ENCODE assay signal across 17 cellular contexts in the genomic region with DNA sequence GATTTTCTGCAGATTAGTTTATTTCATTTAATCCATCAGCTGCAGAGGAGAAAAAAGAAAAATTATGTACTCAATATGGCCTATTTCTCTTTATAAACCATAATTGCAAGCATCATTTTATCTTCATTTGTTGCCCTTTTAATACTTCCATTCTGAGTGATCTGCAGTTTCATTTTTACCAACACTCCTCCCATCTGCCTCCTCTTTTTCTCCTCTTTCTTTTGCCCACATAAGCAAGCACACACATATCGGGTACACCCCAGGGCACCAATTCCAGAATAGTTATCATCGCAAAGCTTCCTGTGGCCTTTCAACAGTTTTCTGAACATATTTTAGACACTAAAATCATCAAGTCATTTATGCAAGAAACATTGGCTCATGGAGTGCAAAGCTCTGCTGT.
DNase-seq lines count a peak whose midpoint lies in the region; ATAC-seq and TF ChIP-seq lines count a peak whose summit lies in the region.
"Had no signal": no experiment of that assay in that cellular context is flagged by ENCODE, and none has a peak within 500 bp of the region (broad histone marks: within the 10 kb centered on the region; RNA-seq: fewer than 3 reads in every experiment).

No MANE protein-coding gene starts in this region.

- H3K36me3 ChIP-seq in IMR-90 (ENCODE audit: control insufficient read depth, insufficient read depth, low read length) (peaks cover 2% of the 10 kb centered on the region; the same call in 1 of the 2 replicates), trophoblast cell (ENCODE audit: control insufficient read depth in 1 of 2, insufficient read depth in 2 of 2, low read length in 2 of 2) (no peaks in the 10 kb centered on the region)
- H3K36me3 ChIP-seq in effector memory CD4-positive, alpha-beta T cell (ENCODE audit: control insufficient read depth, insufficient read depth, low read length), result peaks cover 16% of the 10 kb centered on the region

- H2BK12ac ChIP-seq in trophoblast cell (ENCODE audit: low read length), result no peak overlapping the region

- no peak overlapping the region for H2AK9ac ChIP-seq in IMR-90 (replicated peaks; ENCODE audit: low read depth, low read length, poor library complexity)

- H3K9ac ChIP-seq in IMR-90 (ENCODE audit: low read depth, low read length) (no peak overlapping the region), trophoblast cell (ENCODE audit: low read length) (no peak overlapping the region)
- H3K9ac ChIP-seq: BLaER1 had no signal

- no peak overlapping the region for H3K14ac ChIP-seq in IMR-90 (replicated peaks; ENCODE audit: low read depth, low read length)
- H3K14ac ChIP-seq in trophoblast cell (ENCODE audit: low read length), result no peak overlapping the region

- no peak for TF ChIP-seq CTCF in IMR-90 (conservative IDR thresholded peaks at IDR 0.05; ENCODE audit: low read depth, low read length)
- no peak for TF ChIP-seq CTCF in brain (conservative IDR thresholded peaks at IDR 0.05)

- H4K20me1 ChIP-seq in IMR-90 (ENCODE audit: insufficient read depth, low read length), result no peaks in the 10 kb centered on the region
- H4K20me1 ChIP-seq: BLaER1 had no signal

- dilution Hi-C loops in IMR-90 (cut with HindIII; ENCODE audit: low sequenced_read_pairs, unreplicated experiment), result no loop called here

- H2BK20ac ChIP-seq in IMR-90 (ENCODE audit: low read depth, low read length), result 0 out of 2 replicates have a peak overlapping the region, but pooled peaks have one; percentile 2

- no peak for ATAC-seq in IMR-90 (ENCODE audit: low read depth)

- peaks cover 19% of the 10 kb centered on the region for H3K4me1 Mint-ChIP-seq in activated CD4-positive, alpha-beta memory T cell treated with anti-CD3 and anti-CD28 coated beads, Interleukin-2, amount 10 ng/mL, durations not matched to agents 7 days and 5 days
- peaks cover 11% of the 10 kb centered on the region for H3K4me1 Mint-ChIP-seq in activated CD4-positive, alpha-beta memory T cell treated with anti-CD3 and anti-CD28 coated beads for 36 hours (ENCODE audit: low read depth)
- peaks cover 70% of the 10 kb centered on the region for H3K4me1 Mint-ChIP-seq in brain

- no peaks in the 10 kb centered on the region for H3K27me3 ChIP-seq in IMR-90 (ENCODE audit: control insufficient read depth, insufficient read depth, low read length)
- H3K27me3 ChIP-seq in trophoblast cell (ENCODE audit: insufficient read depth, low read length), result no peaks in the 10 kb centered on the region
- H3K27me3 ChIP-seq in effector memory CD4-positive, alpha-beta T cell (replicated peaks; ENCODE audit: control insufficient read depth, insufficient read depth, low read length, poor library complexity, severe bottlenecking), result no peaks in the 10 kb centered on the region
- H3K27me3 ChIP-seq: BLaER1 had no signal

- POLR2A ChIA-PET in activated CD4-positive, alpha-beta memory T cell treated with anti-CD3 and anti-CD28 coated beads, Interleukin-2, amount 10 ng/mL, durations not matched to agents 7 days and 5 days (lab: Charles Lee), result no interaction called here
- POLR2A ChIA-PET in activated CD4-positive, alpha-beta memory T cell treated with anti-CD3 and anti-CD28 coated beads for 36 hours (lab: Charles Lee), result no interaction called here
- POLR2A ChIA-PET in IMR-90 (lab: Charles Lee; ENCODE audit: unreplicated experiment), result no interaction called here

- H3K9me3 Mint-ChIP-seq in activated CD4-positive, alpha-beta memory T cell treated with anti-CD3 and anti-CD28 coated beads, Interleukin-2, amount 10 ng/mL, durations not matched to agents 7 days and 5 days, result no peaks in the 10 kb centered on the region
- H3K9me3 Mint-ChIP-seq in activated CD4-positive, alpha-beta memory T cell treated with anti-CD3 and anti-CD28 coated beads for 36 hours, result no peaks in the 10 kb centered on the region
- peaks cover 0 to 12% (median 7%) of the 10 kb centered on the region in 5 experiments for H3K9me3 Mint-ChIP-seq in brain
- H3K9me3 Mint-ChIP-seq: CD4-positive, alpha-beta memory T cell had no signal

- peak overlapping the region; percentile 84 for H3K18ac ChIP-seq in IMR-90 (ENCODE audit: low read depth, low read length)
- no peak overlapping the region for H3K18ac ChIP-seq in trophoblast cell (ENCODE audit: low read length)

- no peak overlapping the region for H3K23ac ChIP-seq in IMR-90 (ENCODE audit: low read depth, low read length)
- H3K23ac ChIP-seq in trophoblast cell (ENCODE audit: low read length), result no peak overlapping the region

- no peak overlapping the region for H3K56ac ChIP-seq in IMR-90 (ENCODE audit: extremely low read depth, insufficient read depth, low read length)

- H3K4me3 ChIP-seq in IMR-90 (ENCODE audit: insufficient read depth, low read depth, low read length) (no peak overlapping the region), trophoblast cell (ENCODE audit: low read depth, low read length) (no peak overlapping the region)
- H3K4me3 ChIP-seq in effector memory CD4-positive, alpha-beta T cell (ENCODE audit: insufficient read depth, low read depth, low read length, poor library complexity, severe bottlenecking), result no peak overlapping the region
- H3K4me3 ChIP-seq: BLaER1 had no signal

- peak overlapping the region; percentile 25 for H3K27ac Mint-ChIP-seq in activated CD4-positive, alpha-beta memory T cell treated with anti-CD3 and anti-CD28 coated beads, Interleukin-2, amount 10 ng/mL, durations not matched to agents 7 days and 5 days
- no peak overlapping the region for H3K27ac Mint-ChIP-seq in activated CD4-positive, alpha-beta memory T cell treated with anti-CD3 and anti-CD28 coated beads for 36 hours
- H3K27ac Mint-ChIP-seq in brain, result peak overlapping the region in 4 of 5 experiments; percentile 10 to 60 (median 30)

- H2AK5ac ChIP-seq in IMR-90 (ENCODE audit: low read depth, low read length) (no peak overlapping the region), trophoblast cell (ENCODE audit: low read length) (no peak overlapping the region)

- CTCF ChIA-PET in activated CD4-positive, alpha-beta memory T cell treated with anti-CD3 and anti-CD28 coated beads, Interleukin-2, amount 10 ng/mL, durations not matched to agents 7 days and 5 days (lab: Charles Lee), result interaction anchor here (1.8 to 5.8 kb wide), 2 partner anchors 8 to 153 kb away, joined by 4 to 38 read pairs; no protein-coding TSS in a partner anchor
- CTCF ChIA-PET in activated CD4-positive, alpha-beta memory T cell treated with anti-CD3 and anti-CD28 coated beads for 36 hours (lab: Charles Lee), result interaction anchor here (0.6 to 2.8 kb wide), 2 partner anchors 152 to 230 kb away, joined by 3 to 11 read pairs; no protein-coding TSS in a partner anchor
- CTCF ChIA-PET in IMR-90 (lab: Yijun Ruan, JAX), result interaction anchor here (1.1 to 3.6 kb wide), 3 partner anchors 17 to 152 kb away, joined by 3 to 35 read pairs (median 3); no protein-coding TSS in a partner anchor

- peaks cover 16% of the 10 kb centered on the region for H3K4me1 ChIP-seq in IMR-90 (ENCODE audit: control insufficient read depth, insufficient read depth, low read length)
- H3K4me1 ChIP-seq in trophoblast cell (ENCODE audit: control insufficient read depth in 1 of 2, insufficient read depth in 2 of 2, low read length in 2 of 2), result peaks cover 3 to 5% of the 10 kb centered on the region in 2 experiments
- H3K4me1 ChIP-seq in effector memory CD4-positive, alpha-beta T cell (ENCODE audit: control insufficient read depth, insufficient read depth, low read length, poor library complexity, severe bottlenecking), result no peaks in the 10 kb centered on the region

- H2BK5ac ChIP-seq in IMR-90 (ENCODE audit: low read depth, low read length, poor library complexity, severe bottlenecking), result no peak overlapping the region
- no peak overlapping the region for H2BK5ac ChIP-seq in trophoblast cell (ENCODE audit: low read depth, low read length, poor library complexity)

- TF ChIP-seq RAD21 in IMR-90 (IDR thresholded peaks at IDR 0.05; ENCODE audit: low read length), result no peak

- no peak overlapping the region for H3K4me3 Mint-ChIP-seq in activated CD4-positive, alpha-beta memory T cell treated with anti-CD3 and anti-CD28 coated beads, Interleukin-2, amount 10 ng/mL, durations not matched to agents 7 days and 5 days
- no peak overlapping the region for H3K4me3 Mint-ChIP-seq in activated CD4-positive, alpha-beta memory T cell treated with anti-CD3 and anti-CD28 coated beads for 36 hours
- peak overlapping the region in 1 of 5 experiments; percentile 29 for H3K4me3 Mint-ChIP-seq in brain
- H3K4me3 Mint-ChIP-seq: CD4-positive, alpha-beta memory T cell had no signal

- in situ Hi-C loops in IMR-90 (cut with MboI; ENCODE audit: low sequenced_read_pairs) (no loop called here), G401 (cut with HindIII; ENCODE audit: low sequenced_read_pairs) (no loop called here)

- peaks cover 5 to 6% of the 10 kb centered on the region in 2 experiments; a peak in 3 of 4 replicates for H3K79me1 ChIP-seq in IMR-90 (ENCODE audit: low read depth in 1 of 2, low read length in 2 of 2)
- peaks cover 1% of the 10 kb centered on the region for H3K79me1 ChIP-seq in trophoblast cell (ENCODE audit: low read length)

- H4K91ac ChIP-seq in IMR-90 (ENCODE audit: insufficient read depth, low read depth, low read length) (no peak overlapping the region), trophoblast cell (ENCODE audit: low read depth, low read length) (no peak overlapping the region)

- H2BK120ac ChIP-seq in IMR-90 (ENCODE audit: low read depth, low read length) (no peak overlapping the region), trophoblast cell (ENCODE audit: insufficient read depth, low read length, poor library complexity) (no peak overlapping the region)

- no peak overlapping the region for H4K12ac ChIP-seq in trophoblast cell (ENCODE audit: low read depth, low read length)

- no peak for DNase-seq in activated CD4-positive, alpha-beta memory T cell treated with anti-CD3 and anti-CD28 coated beads, Interleukin-2, amount 10 ng/mL, durations not matched to agents 7 days and 5 days
- no peak for DNase-seq in activated CD4-positive, alpha-beta memory T cell treated with anti-CD3 and anti-CD28 coated beads for 36 hours
- DNase-seq in IMR-90 (no peak), trophoblast cell (peak; percentile 26 to 49), G401 (ENCODE audit: low spot score) (no peak)
- DNase-seq in activated effector memory CD4-positive, alpha-beta T cell treated with Interleukin-2 at 50 U/mL for 16 hours, result no peak
- no peak for DNase-seq in effector memory CD4-positive, alpha-beta T cell
- DNase-seq: CD4-positive, alpha-beta memory T cell; KBM-7; NCI-H1694 treated with DMSO at 0.1 percent for 48 hours; NCI-H510A; NCI-H774; OCI-M1; RPMI8226; SHP77 treated with DMSO at 0.1 percent for 48 hours had no signal

- H3K9me3 ChIP-seq in IMR-90 (ENCODE audit: control insufficient read depth, insufficient read depth, low read length) (peaks cover under 1% of the 10 kb centered on the region; the same call in 1 of the 2 replicates), trophoblast cell (ENCODE audit: insufficient read depth, low read depth, low read length) (peaks cover 2% of the 10 kb centered on the region)
- no peaks in the 10 kb centered on the region for H3K9me3 ChIP-seq in effector memory CD4-positive, alpha-beta T cell (ENCODE audit: control insufficient read depth, low read length)

- no TSS peak for BruUV-seq in IMR-90 (replicated peaks; lab: Mats Ljungman, UMichigan)

- H3K27ac ChIP-seq in IMR-90 (ENCODE audit: insufficient read depth, low read length) (no peak overlapping the region; the same call in 1 of the 2 replicates), trophoblast cell (ENCODE audit: low read depth, low read length) (no peak overlapping the region)
- no peak overlapping the region for H3K27ac ChIP-seq in effector memory CD4-positive, alpha-beta T cell (ENCODE audit: insufficient read depth, low read length, poor library complexity, severe bottlenecking)
- H3K27ac ChIP-seq: BLaER1 had no signal

- no peak overlapping the region for H2AFZ ChIP-seq in IMR-90 (replicated peaks; ENCODE audit: low read length, poor library complexity)
- H2AFZ ChIP-seq in trophoblast cell (ENCODE audit: insufficient read depth, low read length, poor library complexity), result no peak overlapping the region

- H3K79me2 ChIP-seq in trophoblast cell (ENCODE audit: control insufficient read depth, insufficient read depth, low read length, poor library complexity), result no peaks in the 10 kb centered on the region

- H2BK15ac ChIP-seq in IMR-90 (ENCODE audit: low read depth, low read length), result no peak overlapping the region

- H3K27me3 Mint-ChIP-seq in activated CD4-positive, alpha-beta memory T cell treated with anti-CD3 and anti-CD28 coated beads, Interleukin-2, amount 10 ng/mL, durations not matched to agents 7 days and 5 days, result no peaks in the 10 kb centered on the region
- no peaks in the 10 kb centered on the region for H3K27me3 Mint-ChIP-seq in activated CD4-positive, alpha-beta memory T cell treated with anti-CD3 and anti-CD28 coated beads for 36 hours
- H3K27me3 Mint-ChIP-seq in brain, result no peaks in the 10 kb centered on the region
- H3K27me3 Mint-ChIP-seq: CD4-positive, alpha-beta memory T cell had no signal

- H3K4ac ChIP-seq in IMR-90 (ENCODE audit: low read depth, low read length) (no peak overlapping the region; the same call in 1 of the 2 replicates), trophoblast cell (ENCODE audit: low read depth, low read length) (no peak overlapping the region)

- peak overlapping the region; percentile 91 for H4K5ac ChIP-seq in IMR-90 (ENCODE audit: low read depth, low read length)

- peaks cover 4% of the 10 kb centered on the region; the same call in 1 of the 2 replicates for H3K9me1 ChIP-seq in IMR-90 (ENCODE audit: insufficient read depth, low read length)

- H3K4me2 ChIP-seq in IMR-90 (ENCODE audit: low read depth, low read length) (peak overlapping the region; percentile 82), trophoblast cell (ENCODE audit: low read length) (no peak overlapping the region)
- H3K4me2 ChIP-seq: BLaER1 had no signal

- 0 out of 4 replicates have a peak overlapping the region, but pooled peaks of 1 of the 2 experiments have one; percentile 26 for H4K8ac ChIP-seq in IMR-90 (ENCODE audit: low read depth in 2 of 2, low read length in 2 of 2)
- H4K8ac ChIP-seq in trophoblast cell (ENCODE audit: low read depth, low read length), result no peak overlapping the region

- 100% methylated on average over 1 of the region's 2 CpGs; no CpG with 5 or more reads in 1 of the 2 experiments for WGBS in IMR-90 (ENCODE audit: extremely low coverage in 2 of 2, insufficient read length in 1 of 2), 2 experiments
- WGBS in trophoblast cell (ENCODE audit: extremely low coverage, insufficient coverage, insufficient read length), result no CpG with 5 or more reads among the region's 2 CpGs

- H3K36me3 Mint-ChIP-seq in activated CD4-positive, alpha-beta memory T cell treated with anti-CD3 and anti-CD28 coated beads, Interleukin-2, amount 10 ng/mL, durations not matched to agents 7 days and 5 days (ENCODE audit: low read depth), result peaks cover 21% of the 10 kb centered on the region
- peaks cover 34% of the 10 kb centered on the region for H3K36me3 Mint-ChIP-seq in activated CD4-positive, alpha-beta memory T cell treated with anti-CD3 and anti-CD28 coated beads for 36 hours
- peaks cover 50% of the 10 kb centered on the region for H3K36me3 Mint-ChIP-seq in brain

- intact Hi-C loops in activated CD4-positive, alpha-beta memory T cell treated with anti-CD3 and anti-CD28 coated beads for 36 hours (cut with micrococcal nuclease), result loop anchor here (2.0 kb wide), 1 partner anchor 153 kb away; no protein-coding TSS in a partner anchor
- intact Hi-C loops in IMR-90 (cut with micrococcal nuclease), result loop anchor here (1.0 to 10.0 kb wide), 4 partner anchors 152 to 1431 kb away; a partner anchor contains a TSS

- TF ChIP-seq POLR2A in IMR-90 (IDR thresholded peaks at IDR 0.05; ENCODE audit: low read depth, low read length), result no peak

Comparison
In these comparisons a context has a peak if more than half of its experiments do, and no peak if none do; other contexts are left out.
1. DNase-seq: peak in trophoblast cell (2 of 2); none in activated CD4-positive, alpha-beta memory T cell treated with anti-CD3 and anti-CD28 coated beads, Interleukin-2, amount 10 ng/mL, durations not matched to agents 7 days and 5 days (single experiment), activated CD4-positive, alpha-beta memory T cell treated with anti-CD3 and anti-CD28 coated beads for 36 hours (single experiment), IMR-90 (single experiment), activated effector memory CD4-positive, alpha-beta T cell treated with Interleukin-2 at 50 U/mL for 16 hours (single experiment), G401 (single experiment) and effector memory CD4-positive, alpha-beta T cell (0 of 3).